ENCODE assay signal across 8 cellular contexts in genomic region chr3:45596290-45596791, GRCh38. TPM values are rescaled to one million over a fixed set of nuclear protein-coding genes. Genes with fewer than 3 reads are reported as not detected.
DNase-seq lines count a peak whose midpoint lies in the region; ATAC-seq, FAIRE-seq and TF ChIP-seq lines count a peak whose summit lies in the region.

No MANE protein-coding gene starts in this region.

- H3K79me2 ChIP-seq in astrocyte (ENCODE audit: insufficient read depth, low read length) = peaks cover 71% of the 10 kb centered on the region

- H3K36me3 Mint-ChIP-seq in Caco-2 (ENCODE audit: insufficient read depth, unreplicated experiment) (peaks cover 20% of the 10 kb centered on the region), astrocyte (ENCODE audit: low read depth, unreplicated experiment) (peaks cover 12% of the 10 kb centered on the region)

- FAIRE-seq in astrocyte (lab: Jason Lieb, UNC) = no peak

- H3K9me3 Mint-ChIP-seq in Caco-2 (ENCODE audit: unreplicated experiment) = no peaks in the 10 kb centered on the region
- no peaks in the 10 kb centered on the region for H3K9me3 Mint-ChIP-seq in astrocyte (ENCODE audit: unreplicated experiment)

- peak overlapping the region; percentile 52 for H3K9ac ChIP-seq in astrocyte (ENCODE audit: low read length)

- H4K20me1 ChIP-seq in astrocyte (ENCODE audit: insufficient read depth, low read length) = peaks cover 59% of the 10 kb centered on the region

- POLR2A ChIA-PET in Caco-2 (lab: Charles Lee) = no interaction called here

- H3K4me3 ChIP-seq in Caco-2 (ENCODE audit: low read depth, low read length) (peak overlapping the region; percentile 10; the same call in 1 of the 2 replicates), astrocyte (ENCODE audit: insufficient read depth, low read depth, low read length) (peak overlapping the region; percentile 53), muscle layer of duodenum (ENCODE audit: low read depth in 1 of 2, low read length in 2 of 2) (peak overlapping the region; percentile 80 to 81)

- peaks cover 17% of the 10 kb centered on the region for H3K4me1 Mint-ChIP-seq in Caco-2 (ENCODE audit: low read depth, unreplicated experiment)
- peaks cover 33% of the 10 kb centered on the region for H3K4me1 Mint-ChIP-seq in astrocyte (ENCODE audit: low read depth, unreplicated experiment)

- H3K4me2 ChIP-seq in astrocyte (ENCODE audit: low read length) = peak overlapping the region; percentile 91

- H3K27me3 Mint-ChIP-seq in Caco-2 (ENCODE audit: insufficient read depth, unreplicated experiment) = no peaks in the 10 kb centered on the region
- no peaks in the 10 kb centered on the region for H3K27me3 Mint-ChIP-seq in astrocyte (ENCODE audit: low read depth, unreplicated experiment)

- peaks cover 19% of the 10 kb centered on the region for H3K4me1 ChIP-seq in Caco-2
- peaks cover 41% of the 10 kb centered on the region for H3K4me1 ChIP-seq in astrocyte (ENCODE audit: insufficient read depth, low read length)
- H3K4me1 ChIP-seq in muscle layer of duodenum (ENCODE audit: control insufficient read depth in 1 of 2, insufficient read depth in 2 of 2, low read length in 2 of 2) = peaks cover 23 to 58% of the 10 kb centered on the region in 2 donors

- H3K36me3 ChIP-seq in Caco-2 (ENCODE audit: control insufficient read depth, insufficient read depth, low read length) = peaks cover 1% of the 10 kb centered on the region
- peaks cover 6% of the 10 kb centered on the region for H3K36me3 ChIP-seq in astrocyte (ENCODE audit: insufficient read depth, low read length)
- H3K36me3 ChIP-seq in muscle layer of duodenum (ENCODE audit: control insufficient read depth in 1 of 2, insufficient read depth in 2 of 2, low read length in 2 of 2) = peaks cover 0 to 3% of the 10 kb centered on the region in 2 donors

- H3K27ac ChIP-seq in astrocyte (ENCODE audit: low read depth, low read length) = no peak overlapping the region
- peak overlapping the region; percentile 43 for H3K27ac ChIP-seq in muscle layer of duodenum (ENCODE audit: low read length)

- CTCF ChIA-PET in Caco-2 (lab: Charles Lee) = interaction anchor here (0.8 kb wide), 1 partner anchor 64 kb away, joined by 3 read pairs; no protein-coding TSS in a partner anchor

- H3K27ac Mint-ChIP-seq in Caco-2 (ENCODE audit: unreplicated experiment) (no peak overlapping the region), astrocyte (ENCODE audit: unreplicated experiment) (peak overlapping the region; percentile 34)

- TF ChIP-seq CTCF in Caco-2 (IDR thresholded peaks at IDR 0.05; ENCODE audit: insufficient read depth in 1 of 2, low read depth in 1 of 2, low read length in 1 of 2, severe bottlenecking in 1 of 2, unreplicated experiment in 1 of 2) = no peak
- TF ChIP-seq CTCF in astrocyte (IDR thresholded peaks at IDR 0.05; ENCODE audit: insufficient read depth, low read depth, low read length) = no peak

- H3K27me3 ChIP-seq in Caco-2 (replicated peaks; ENCODE audit: control insufficient read depth, insufficient read depth, low read length) (no peaks in the 10 kb centered on the region), astrocyte (ENCODE audit: insufficient read depth, low read length) (no peaks in the 10 kb centered on the region), muscle layer of duodenum (ENCODE audit: low read depth, low read length) (no peaks in the 10 kb centered on the region)

- DNase-seq in Caco-2 (no peak), astrocyte (ENCODE audit: low read depth) (no peak), HUDEP-2 (lab: John Stamatoyannopoulos, UW; ENCODE audit: unreplicated experiment in 76 of 76) (no peak)
- DNase-seq in effector CD8-positive, alpha-beta T cell (lab: John Stamatoyannopoulos, UW) = no peak

- BruUV-seq in Caco-2 (replicated peaks; lab: Mats Ljungman, UMichigan) = no TSS peak

- H3K4me3 Mint-ChIP-seq in Caco-2 (ENCODE audit: unreplicated experiment) (peak overlapping the region; percentile 83), astrocyte (ENCODE audit: unreplicated experiment) (peak overlapping the region; percentile 84)

- intact Hi-C loops in Caco-2 (cut with micrococcal nuclease; ENCODE audit: unreplicated experiment) = no loop called here

- no peaks in the 10 kb centered on the region for H3K9me3 ChIP-seq in Caco-2
- H3K9me3 ChIP-seq in astrocyte (ENCODE audit: insufficient read depth, low read depth, low read length) = no peaks in the 10 kb centered on the region
- H3K9me3 ChIP-seq in muscle layer of duodenum (ENCODE audit: control insufficient read depth in 1 of 2, low read length in 2 of 2) = no peaks in the 10 kb centered on the region

- ATAC-seq in GM19438 (IDR thresholded peaks at IDR 0.05; ENCODE audit: low read depth, unreplicated experiment) (peak; percentile 46), HG03565 (IDR thresholded peaks at IDR 0.05; ENCODE audit: unreplicated experiment) (peak; percentile 49)
- ATAC-seq in activated CD4-positive, CD25-positive, alpha-beta regulatory T cell treated with anti-CD3 and anti-CD28 coated beads, Interleukin-2, amount 50 U/mL, for 24 hours = no peak

- no peak overlapping the region for H2AFZ ChIP-seq in astrocyte (ENCODE audit: low read depth, low read length)

RNA-seq across cellular contexts. Expression of gene LIMD1, which starts 1.8 kb away (rescaled TPM):
- total RNA-seq in Caco-2 (2022) (28.4 and 31.3 TPM in 2 replicates), astrocyte (27.2 and 28.4 TPM in 2 replicates)

Comparison
In these comparisons a context has a peak if more than half of its experiments do, and no peak if none do; other contexts are left out.
1. H3K4me3 ChIP-seq: peak in every context shown above with its lines; median percentile 80 in muscle layer of duodenum; 53 in astrocyte; 10 in Caco-2.
2. ATAC-seq: peak in GM19438 (single experiment) and HG03565 (single experiment); none in activated CD4-positive, CD25-positive, alpha-beta regulatory T cell treated with anti-CD3 and anti-CD28 coated beads, Interleukin-2, amount 50 U/mL, for 24 hours (0 of 2).